In the genomic region with DNA sequence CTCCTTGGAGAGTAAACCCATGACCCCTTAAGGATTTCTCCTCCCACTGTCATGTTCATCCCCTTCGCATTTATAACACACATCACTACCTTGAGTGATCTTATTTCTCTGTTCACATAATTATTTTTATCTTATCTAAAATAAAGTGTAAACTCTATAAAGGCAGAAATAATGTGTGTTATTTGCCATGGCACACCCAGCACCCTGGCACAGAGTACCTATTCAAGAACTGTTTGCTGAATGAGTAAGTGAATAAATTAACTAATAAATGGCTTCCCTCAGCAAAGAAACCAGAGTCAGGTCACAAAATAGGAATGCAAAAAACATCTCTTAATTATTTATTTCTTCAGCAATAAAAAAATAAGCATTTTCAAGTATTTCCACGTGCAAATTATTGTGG, we compare ENCODE assay signal across 3 cellular contexts.
"Had no signal": no experiment of that assay in that cellular context is flagged by ENCODE, and none has a peak within 500 bp of the region (broad histone marks: within the 10 kb centered on the region; RNA-seq: fewer than 3 reads in every experiment).

No MANE protein-coding gene starts in this region.

- H3K4me3 ChIP-seq: GM12878 had no signal

- ATAC-seq: GM12878 had no signal

- DNase-seq: GDM1, GF-D8 had no signal
